Comparison of ENCODE assay signal across 12 cellular contexts in the genomic region with DNA sequence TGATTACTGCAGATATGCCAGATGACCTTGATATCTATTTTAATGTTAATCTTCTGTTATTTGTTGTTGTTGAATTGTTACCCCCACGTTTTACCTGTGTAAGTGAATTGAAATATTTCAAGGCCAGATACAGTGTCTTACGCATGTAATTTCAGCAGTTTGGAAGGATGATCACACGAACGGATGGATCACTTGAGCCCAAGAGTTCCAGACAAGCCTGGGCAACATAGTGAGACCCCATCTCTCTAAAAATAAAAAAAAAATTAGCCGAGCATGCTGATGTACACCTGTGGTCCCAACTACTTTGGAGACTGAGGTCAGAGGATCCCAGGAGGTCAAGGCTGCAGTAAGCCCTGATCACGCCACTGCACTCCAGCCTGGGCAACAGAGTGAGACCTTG. TPM values are rescaled to one million over a fixed set of nuclear protein-coding genes. Genes with fewer than 3 reads are reported as not detected.
A peak's percentile ranks its signal among the peaks of the same experiment; 100 is the strongest.
DNase-seq lines count a peak whose midpoint lies in the region; ATAC-seq and TF ChIP-seq lines count a peak whose summit lies in the region.
"Had no signal": no experiment of that assay in that cellular context is flagged by ENCODE, and none has a peak within 500 bp of the region (broad histone marks: within the 10 kb centered on the region; RNA-seq: fewer than 3 reads in every experiment).

No MANE protein-coding gene starts in this region.

- peak overlapping the region; percentile 13 to 25 for H3K4me3 Mint-ChIP-seq in activated T-cell treated with anti-CD3 and anti-CD28 coated beads, Interleukin-2, amount 50 U/mL, for 72 hours
- H3K4me3 Mint-ChIP-seq in stimulated activated naive B cell treated with anti-CD40 and anti-IgM and Interleukin-4, amounts not matched to agents 10 μg/mL and 1 μg/mL and 100 μg/mL, for 72 hours: peak overlapping the region in 1 of 2 donors; percentile 19

- H3K9ac ChIP-seq in SU-DHL-6 (ENCODE audit: low read length): no peak overlapping the region

- H3K4me3 ChIP-seq in SU-DHL-6 (ENCODE audit: insufficient read depth, low read length, poor library complexity, severe bottlenecking): no peak overlapping the region
- H3K4me3 ChIP-seq: coronary artery, sigmoid colon, SK-N-MC had no signal

- no peaks in the 10 kb centered on the region for H3F3A ChIP-seq in SU-DHL-6 (ENCODE audit: insufficient read depth)

- no peaks in the 10 kb centered on the region for H3K27me3 ChIP-seq in SU-DHL-6 (ENCODE audit: low read length)
- H3K27me3 ChIP-seq: sigmoid colon had no signal

- no peaks in the 10 kb centered on the region for H3K9me3 ChIP-seq in SU-DHL-6 (ENCODE audit: insufficient read depth, low read length)
- H3K9me3 ChIP-seq: sigmoid colon had no signal

- no peak overlapping the region for H2AFZ ChIP-seq in SU-DHL-6 (ENCODE audit: low read depth, low read length, severe bottlenecking)

- H4K20me1 ChIP-seq in SU-DHL-6 (ENCODE audit: low read depth, low read length): no peaks in the 10 kb centered on the region

- peak overlapping the region; percentile 21 for H3K27ac Mint-ChIP-seq in activated T-cell treated with anti-CD3 and anti-CD28 coated beads, Interleukin-2, amount 50 U/mL, for 72 hours
- peak overlapping the region; percentile 6 for H3K27ac Mint-ChIP-seq in stimulated activated naive B cell treated with anti-CD40 and anti-IgM and Interleukin-4, amounts not matched to agents 10 μg/mL and 1 μg/mL and 100 μg/mL, for 72 hours

- no peaks in the 10 kb centered on the region for H3K27me3 Mint-ChIP-seq in activated T-cell treated with anti-CD3 and anti-CD28 coated beads, Interleukin-2, amount 50 U/mL, for 72 hours (ENCODE audit: low read depth)
- H3K27me3 Mint-ChIP-seq in stimulated activated naive B cell treated with anti-CD40 and anti-IgM and Interleukin-4, amounts not matched to agents 10 μg/mL and 1 μg/mL and 100 μg/mL, for 72 hours: no peaks in the 10 kb centered on the region

- H3K9me2 ChIP-seq in SU-DHL-6 (replicated peaks; ENCODE audit: insufficient read depth, low read length): no peaks in the 10 kb centered on the region

- H3K4me1 Mint-ChIP-seq in activated T-cell treated with anti-CD3 and anti-CD28 coated beads, Interleukin-2, amount 50 U/mL, for 72 hours (ENCODE audit: low read depth): peaks cover 28% of the 10 kb centered on the region
- H3K4me1 Mint-ChIP-seq in stimulated activated naive B cell treated with anti-CD40 and anti-IgM and Interleukin-4, amounts not matched to agents 10 μg/mL and 1 μg/mL and 100 μg/mL, for 72 hours: peaks cover 17 to 54% of the 10 kb centered on the region in 2 donors

- H3K4me2 ChIP-seq in SU-DHL-6 (ENCODE audit: low read depth, low read length, poor library complexity, severe bottlenecking): peak overlapping the region; percentile 25

- H3K36me3 ChIP-seq in SU-DHL-6 (ENCODE audit: low read length): 0 out of 2 replicates have a peak, but pooled peaks cover 13% of the 10 kb centered on the region

- H3K79me2 ChIP-seq in SU-DHL-6 (ENCODE audit: insufficient read depth, low read length): no peaks in the 10 kb centered on the region

- no peak for TF ChIP-seq CTCF in SU-DHL-6 (IDR thresholded peaks at IDR 0.05; ENCODE audit: insufficient read depth, low read length, poor library complexity, severe bottlenecking)

- no peak for DNase-seq in activated T-cell treated with anti-CD3 and anti-CD28 coated beads, Interleukin-2, amount 50 U/mL, for 72 hours
- DNase-seq in activated T-cell treated with anti-CD3 and anti-CD28 coated beads for 4 hours (no peak), epithelial cell of prostate (ENCODE audit: low read depth, low spot score) (no peak), putamen (ENCODE audit: low spot score) (no peak), iPS-NIHi11 (ENCODE audit: low spot score) (no peak)
- DNase-seq in stimulated activated naive B cell treated with anti-CD40 and anti-IgM and Interleukin-4, amounts not matched to agents 10 μg/mL and 1 μg/mL and 100 μg/mL, for 72 hours: no peak
- DNase-seq: NCI-H510A, sigmoid colon had no signal

- peaks cover 0 to 2% of the 10 kb centered on the region in 2 donors for H3K9me3 Mint-ChIP-seq in activated T-cell treated with anti-CD3 and anti-CD28 coated beads, Interleukin-2, amount 50 U/mL, for 72 hours
- H3K9me3 Mint-ChIP-seq in stimulated activated naive B cell treated with anti-CD40 and anti-IgM and Interleukin-4, amounts not matched to agents 10 μg/mL and 1 μg/mL and 100 μg/mL, for 72 hours: peaks cover 0 to 3% of the 10 kb centered on the region in 2 donors

- peaks cover 16 to 29% of the 10 kb centered on the region in 2 donors for H3K36me3 Mint-ChIP-seq in activated T-cell treated with anti-CD3 and anti-CD28 coated beads, Interleukin-2, amount 50 U/mL, for 72 hours (ENCODE audit: insufficient read depth in 2 of 2)
- peaks cover 36 to 74% of the 10 kb centered on the region in 2 donors for H3K36me3 Mint-ChIP-seq in stimulated activated naive B cell treated with anti-CD40 and anti-IgM and Interleukin-4, amounts not matched to agents 10 μg/mL and 1 μg/mL and 100 μg/mL, for 72 hours

- H3K27ac ChIP-seq in SU-DHL-6 (ENCODE audit: low read depth, low read length): peak overlapping the region; percentile 41
- H3K27ac ChIP-seq in epithelial cell of prostate: peak overlapping the region; percentile 90
- H3K27ac ChIP-seq: SK-N-MC had no signal

- no peak for ATAC-seq in activated T-cell treated with anti-CD3 and anti-CD28 coated beads, Interleukin-2, amount 50 U/mL, for 72 hours (replicated peaks in 1 of 2)
- no peak for ATAC-seq in stimulated activated naive B cell treated with anti-CD40 and anti-IgM and Interleukin-4, amounts not matched to agents 10 μg/mL and 1 μg/mL and 100 μg/mL, for 72 hours (replicated peaks)
- no peak for ATAC-seq in GM21786 (IDR thresholded peaks at IDR 0.05; ENCODE audit: unreplicated experiment)

RNA-seq across cellular contexts. Expression of gene SDCCAG8, which starts 32.2 kb away (rescaled TPM):
- total RNA-seq in activated T-cell treated with anti-CD3 and anti-CD28 coated beads, Interleukin-2, amount 50 U/mL, for 72 hours: 10 to 100 TPM; 31.3 to 40.2 TPM

RNA-seq across cellular contexts. Expression of gene CEP170, which starts 33.0 kb away (rescaled TPM):
- 10 to 100 TPM; 49.4 to 54.7 TPM for total RNA-seq in activated T-cell treated with anti-CD3 and anti-CD28 coated beads, Interleukin-2, amount 50 U/mL, for 72 hours
